Comparison of ENCODE assay signal across 1 cellular context in genomic region chr6:99619409-99619762, GRCh38.
TF ChIP-seq lines count a peak whose summit lies in the region.

No MANE protein-coding gene starts in this region.

TF ChIP-seq in SK-N-SH treated with all-trans-retinoic acid at 6 μM for 48 hours, 23 proteins besides CTCF, POLR2A, EP300 and RAD21:
- TF ChIP-seq CREB5 (CRISPR knock-in tag; IDR thresholded peaks at IDR 0.05; ENCODE audit: low read depth) (no peak), TSHZ2 (CRISPR knock-in tag; IDR thresholded peaks at IDR 0.05) (no peak), POU6F1 (CRISPR knock-in tag; IDR thresholded peaks at IDR 0.05; ENCODE audit: borderline replicate concordance, low read depth) (no peak), ZFP30 (CRISPR knock-in tag; IDR thresholded peaks at IDR 0.05) (no peak), ZNF70 (CRISPR knock-in tag; IDR thresholded peaks at IDR 0.05) (no peak), GLIS3 (CRISPR knock-in tag; IDR thresholded peaks at IDR 0.05) (no peak), ZNF8 (CRISPR knock-in tag; IDR thresholded peaks at IDR 0.05) (no peak), ISL1 (CRISPR knock-in tag; IDR thresholded peaks at IDR 0.05) (no peak), BACH2 (CRISPR knock-in tag; IDR thresholded peaks at IDR 0.05; ENCODE audit: borderline replicate concordance) (no peak), ESRRG (CRISPR knock-in tag; IDR thresholded peaks at IDR 0.05) (no peak)
